ENCODE assay signal across 7 cellular contexts in the genomic region with DNA sequence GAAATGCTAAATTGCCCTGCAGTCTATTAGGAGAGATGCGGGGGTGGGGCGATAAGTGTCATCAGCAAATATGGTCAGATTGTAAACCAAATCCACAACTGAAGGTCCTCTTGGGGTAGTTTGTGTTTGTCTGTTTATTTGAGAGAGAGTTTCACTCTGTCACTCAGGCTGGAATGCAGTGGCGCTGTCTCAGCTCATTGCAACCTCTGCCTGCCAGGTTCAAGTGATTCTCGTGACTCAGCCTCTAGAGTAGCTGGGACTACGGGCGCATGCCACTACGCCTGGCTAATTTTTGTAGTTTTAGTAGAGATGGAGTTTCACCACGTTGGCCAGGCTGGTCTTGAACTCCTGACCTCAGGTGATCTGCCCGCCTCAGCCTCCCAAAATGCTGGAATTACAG. TPM values are rescaled to one million over a fixed set of nuclear protein-coding genes. Genes with fewer than 3 reads are reported as not detected.
"Had no signal": no experiment of that assay in that cellular context is flagged by ENCODE, and none has a peak within 500 bp of the region (broad histone marks: within the 10 kb centered on the region; RNA-seq: fewer than 3 reads in every experiment).

No MANE protein-coding gene starts in this region.

RNA-seq across cellular contexts. Expression of gene CNMD, which starts 53.8 kb away (rescaled TPM):
- total RNA-seq: activated CD4-positive, alpha-beta memory T cell treated with anti-CD3 and anti-CD28 coated beads, Interleukin-2, amount 10 ng/mL, durations not matched to agents 7 days and 5 days; activated CD8-positive, alpha-beta memory T cell treated with anti-CD3 and anti-CD28 coated beads, Interleukin-2, amount 10 ng/mL, durations not matched to agents 7 days and 5 days; activated naive CD8-positive, alpha-beta T cell treated with anti-CD3 and anti-CD28 coated beads for 36 hours; aorta; bronchial epithelial cell; NCI-H460; Right ventricle myocardium inferior had no signal
- polyA plus RNA-seq: aorta had no signal
